Comparison of ENCODE assay signal across 25 cellular contexts in the genomic region with DNA sequence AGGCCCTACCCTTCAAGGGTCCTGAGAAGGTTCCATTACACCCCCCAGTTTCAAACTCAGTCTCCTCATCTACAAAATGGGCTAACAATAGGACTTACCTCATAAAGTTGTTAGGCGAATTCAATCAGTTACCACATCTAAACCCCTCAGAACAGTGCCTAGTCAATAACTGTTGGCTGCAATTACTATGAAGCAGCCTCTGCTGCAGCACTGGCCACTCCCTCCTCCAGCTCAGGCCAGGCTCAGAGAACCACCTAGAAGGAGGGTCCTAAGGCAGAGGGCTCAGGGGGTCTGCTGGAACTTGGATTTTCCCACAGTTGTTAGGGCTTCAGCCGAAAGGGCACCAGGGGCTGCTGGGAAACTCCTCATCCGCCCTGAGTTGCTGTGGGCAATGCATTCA. TPM values are rescaled to one million over a fixed set of nuclear protein-coding genes. Genes with fewer than 3 reads are reported as not detected.
DNase-seq lines count a peak whose midpoint lies in the region; ATAC-seq and TF ChIP-seq lines count a peak whose summit lies in the region.
"Had no signal": no experiment of that assay in that cellular context is flagged by ENCODE, and none has a peak within 500 bp of the region (broad histone marks: within the 10 kb centered on the region; RNA-seq: fewer than 3 reads in every experiment).

No MANE protein-coding gene starts in this region.

- POLR2A ChIA-PET in HEK293T (lab: Yijun Ruan, JAX) (no interaction called here), GM10248 (lab: Yijun Ruan, JAX) (no interaction called here)

- H3K36me3 ChIP-seq in left ventricle myocardium inferior (no peaks in the 10 kb centered on the region), adipocyte (ENCODE audit: control insufficient read depth, insufficient read depth, low read length, severe bottlenecking) (peaks cover 28% of the 10 kb centered on the region), endodermal cell (ENCODE audit: control insufficient read depth, insufficient read depth, low read length) (no peaks in the 10 kb centered on the region), subcutaneous abdominal adipose tissue (ENCODE audit: control insufficient read depth in 5 of 5, insufficient read depth in 5 of 5, low read length in 5 of 5) (peaks cover 0 to 7% (median 4%) of the 10 kb centered on the region in 5 donors)
- H3K36me3 ChIP-seq: BLaER1, Peyer's patch had no signal

- peaks cover 6% of the 10 kb centered on the region for H3K9me3 Mint-ChIP-seq in endodermal cell
- H3K9me3 Mint-ChIP-seq: CD4-positive, CD25-positive, alpha-beta regulatory T cell; GM23338; IgD-negative memory B cell had no signal

- 93 to 100% methylated on average over 2 to 3 of the region's 3 CpGs for WGBS in endodermal cell (ENCODE audit: insufficient coverage in 1 of 2, insufficient read length in 1 of 2), 2 experiments

- peak overlapping the region; percentile 98 for H3K27ac ChIP-seq in left ventricle myocardium inferior (replicated peaks)
- no peak overlapping the region for H3K27ac ChIP-seq in endodermal cell (ENCODE audit: low read depth, low read length)
- peak overlapping the region; percentile 85 for H3K27ac ChIP-seq in subcutaneous abdominal adipose tissue (ENCODE audit: low read depth, low read length)
- H3K27ac ChIP-seq: BLaER1, Peyer's patch had no signal

- DNase-seq in left ventricle myocardium inferior (no peak), left cardiac atrium (no peak), adipocyte (ENCODE audit: low read depth) (no peak), endodermal cell (no peak), HEK293T (ENCODE audit: extremely low spot score) (no peak), GM10248 (ENCODE audit: extremely low spot score) (no peak)
- no peak for DNase-seq in effector CD8-positive, alpha-beta T cell (lab: John Stamatoyannopoulos, UW)
- DNase-seq: CD4-positive, CD25-positive, alpha-beta regulatory T cell; HCEC 1CT; NCI-H1092; NCI-H1417 treated with DMSO at 0.1 percent for 48 hours; NCI-H187; NCI-H2081 treated with DMSO at 0.1 percent for 48 hours; NCI-H2171; NCI-H226; NCI-H510A; NCI-H69; OCI-M1; Peyer's patch; SJCRH30 had no signal

- no peak for TF ChIP-seq CTCF in left ventricle myocardium inferior (IDR thresholded peaks at IDR 0.05; ENCODE audit: borderline replicate concordance)
- TF ChIP-seq CTCF in endodermal cell (conservative IDR thresholded peaks at IDR 0.05): no peak
- TF ChIP-seq CTCF in GM10248 (IDR thresholded peaks at IDR 0.05; ENCODE audit: control extremely low read depth, extremely low read depth, low read depth, missing control alignments): no peak

- H3K9ac ChIP-seq in adipocyte (ENCODE audit: low read length): no peak overlapping the region
- H3K9ac ChIP-seq in endodermal cell (ENCODE audit: extremely low read depth, low read length, poor library complexity, severe bottlenecking): no peak overlapping the region
- peak overlapping the region in 3 of 5 donors; percentile 4 to 38 (median 13) for H3K9ac ChIP-seq in subcutaneous abdominal adipose tissue (ENCODE audit: low read length in 5 of 5)
- H3K9ac ChIP-seq: BLaER1 had no signal

- H3K27me3 ChIP-seq in left ventricle myocardium inferior (ENCODE audit: low read depth): no peaks in the 10 kb centered on the region
- H3K27me3 ChIP-seq in adipocyte (replicated peaks; ENCODE audit: control insufficient read depth, insufficient read depth, low read length): no peaks in the 10 kb centered on the region
- H3K27me3 ChIP-seq in endodermal cell (ENCODE audit: control insufficient read depth, insufficient read depth, low read length, poor library complexity, severe bottlenecking): peaks cover 5% of the 10 kb centered on the region
- no peaks in the 10 kb centered on the region for H3K27me3 ChIP-seq in subcutaneous abdominal adipose tissue (ENCODE audit: control insufficient read depth in 5 of 5, insufficient read depth in 4 of 5, low read length in 5 of 5)
- H3K27me3 ChIP-seq: BLaER1, Peyer's patch, SJCRH30 had no signal

- peaks cover 9% of the 10 kb centered on the region for H3K36me3 Mint-ChIP-seq in endodermal cell (ENCODE audit: low read depth)
- H3K36me3 Mint-ChIP-seq: CD4-positive, CD25-positive, alpha-beta regulatory T cell had no signal

- H3K4me1 Mint-ChIP-seq in endodermal cell: peaks cover 2% of the 10 kb centered on the region

- intact Hi-C loops in left ventricle myocardium inferior (cut with micrococcal nuclease) (no loop called here), left cardiac atrium (cut with DNase I) (no loop called here)

- peaks cover 95% of the 10 kb centered on the region for H3K4me1 ChIP-seq in left ventricle myocardium inferior
- H3K4me1 ChIP-seq in adipocyte (ENCODE audit: control insufficient read depth, insufficient read depth, low read length): peaks cover 58% of the 10 kb centered on the region
- H3K4me1 ChIP-seq in endodermal cell (ENCODE audit: control insufficient read depth, insufficient read depth, low read length): no peaks in the 10 kb centered on the region
- H3K4me1 ChIP-seq in subcutaneous abdominal adipose tissue (ENCODE audit: control insufficient read depth in 5 of 5, insufficient read depth in 5 of 5, low read length in 5 of 5): peaks cover 18 to 95% (median 76%) of the 10 kb centered on the region in 5 donors

- no peak overlapping the region for H3K4me3 ChIP-seq in left ventricle myocardium inferior
- H3K4me3 ChIP-seq in adipocyte (ENCODE audit: low read length): peak overlapping the region; percentile 19
- no peak overlapping the region for H3K4me3 ChIP-seq in endodermal cell (ENCODE audit: low read length)
- peak overlapping the region; percentile 3 to 53 (median 14) for H3K4me3 ChIP-seq in subcutaneous abdominal adipose tissue (ENCODE audit: low read depth in 1 of 5, low read length in 5 of 5)
- H3K4me3 ChIP-seq: BLaER1, GM23338, Peyer's patch, SJCRH30 had no signal

- no peak for ATAC-seq in left cardiac atrium
- ATAC-seq: GM23338, SK-N-SH treated with all-trans-retinoic acid at 6 μM for 48 hours had no signal

- H3K27ac Mint-ChIP-seq in endodermal cell: peak overlapping the region; percentile 39
- H3K27ac Mint-ChIP-seq: CD4-positive, CD25-positive, alpha-beta regulatory T cell; GM23338 had no signal

- CTCF ChIA-PET in HEK293T (lab: Yijun Ruan, JAX) (no interaction called here), GM10248 (lab: Yijun Ruan, JAX) (interaction anchor here (0.6 to 12.8 kb wide), 5 partner anchors 12 to 196 kb away, joined by 3 to 150 read pairs (median 4); a partner anchor contains a TSS)

- no peaks in the 10 kb centered on the region for H3K9me3 ChIP-seq in left ventricle myocardium inferior (replicated peaks)
- no peaks in the 10 kb centered on the region for H3K9me3 ChIP-seq in adipocyte (ENCODE audit: control insufficient read depth, low read length)
- no peaks in the 10 kb centered on the region for H3K9me3 ChIP-seq in endodermal cell (ENCODE audit: control insufficient read depth, low read length)
- no peaks in the 10 kb centered on the region for H3K9me3 ChIP-seq in subcutaneous abdominal adipose tissue (ENCODE audit: control insufficient read depth in 5 of 5, low read length in 5 of 5)
- H3K9me3 ChIP-seq: BLaER1, Peyer's patch, SJCRH30 had no signal

- H3K27me3 Mint-ChIP-seq in endodermal cell (ENCODE audit: insufficient read depth): no peaks in the 10 kb centered on the region
- H3K27me3 Mint-ChIP-seq: IgD-negative memory B cell had no signal

- no peak overlapping the region for H3K4me3 Mint-ChIP-seq in endodermal cell
- H3K4me3 Mint-ChIP-seq: GM23338 had no signal

TF ChIP-seq in HEK293T, 16 proteins besides CTCF, POLR2A, EP300 and RAD21:
- no peak for TF ChIP-seq L3MBTL2 (conservative IDR thresholded peaks at IDR 0.05)
- no peak for TF ChIP-seq SUZ12 (IDR thresholded peaks at IDR 0.05)
- no peak for TF ChIP-seq ELF4 (IDR thresholded peaks at IDR 0.05)
- no peak for TF ChIP-seq ZNF384 (IDR thresholded peaks at IDR 0.05)
- TF ChIP-seq FOXK2 (IDR thresholded peaks at IDR 0.05): no peak
- TF ChIP-seq TARDBP (IDR thresholded peaks at IDR 0.05): no peak
- no peak for TF ChIP-seq HDGF (IDR thresholded peaks at IDR 0.05; ENCODE audit: borderline replicate concordance)
- no peak for TF ChIP-seq BHLHE40 (IDR thresholded peaks at IDR 0.05; ENCODE audit: borderline replicate concordance)
- no peak for TF ChIP-seq SP1 (IDR thresholded peaks at IDR 0.05)
- TF ChIP-seq FOXA1 (IDR thresholded peaks at IDR 0.05): no peak
- TF ChIP-seq LEF1 (IDR thresholded peaks at IDR 0.05; ENCODE audit: borderline replicate concordance): no peak
- no peak for TF ChIP-seq FOXM1 (IDR thresholded peaks at IDR 0.05; ENCODE audit: borderline replicate concordance)
- no peak for TF ChIP-seq NFRKB (IDR thresholded peaks at IDR 0.05)
- no peak for TF ChIP-seq CTBP1 (IDR thresholded peaks at IDR 0.05; ENCODE audit: borderline replicate concordance)
- TF ChIP-seq, protein P1, sequence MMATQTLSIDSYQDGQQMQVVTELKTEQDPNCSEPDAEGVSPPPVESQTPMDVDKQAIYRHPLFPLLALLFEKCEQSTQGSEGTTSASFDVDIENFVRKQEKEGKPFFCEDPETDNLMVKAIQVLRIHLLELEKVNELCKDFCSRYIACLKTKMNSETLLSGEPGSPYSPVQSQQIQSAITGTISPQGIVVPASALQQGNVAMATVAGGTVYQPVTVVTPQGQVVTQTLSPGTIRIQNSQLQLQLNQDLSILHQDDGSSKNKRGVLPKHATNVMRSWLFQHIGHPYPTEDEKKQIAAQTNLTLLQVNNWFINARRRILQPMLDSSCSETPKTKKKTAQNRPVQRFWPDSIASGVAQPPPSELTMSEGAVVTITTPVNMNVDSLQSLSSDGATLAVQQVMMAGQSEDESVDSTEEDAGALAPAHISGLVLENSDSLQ (IDR thresholded peaks at IDR 0.05): no peak
- TF ChIP-seq ARNT (IDR thresholded peaks at IDR 0.05): no peak

RNA-seq across cellular contexts. Expression of a gene that starts 4.7 kb away (rescaled TPM):
- 65.5 TPM for total RNA-seq in left ventricle myocardium inferior
- total RNA-seq in left cardiac atrium: 10 to 100 TPM; 70.5 to 90.6 TPM
- total RNA-seq in endodermal cell: 10 to 100 TPM; 24.8 to 28.4 TPM
- 13.6 TPM for polyA plus RNA-seq in endodermal cell (2013, experiment 1 of 2)
- polyA plus RNA-seq in endodermal cell (2013, experiment 2 of 2): 15.8 TPM

RNA-seq across cellular contexts. Expression of a gene that starts 30.7 kb away (rescaled TPM):
- total RNA-seq in left ventricle myocardium inferior (9.5 TPM), left cardiac atrium (10 to 100 TPM; 17.3 to 21.8 TPM), endodermal cell (10 to 100 TPM in 1 of 2 donors, 1 to 10 TPM in 1; 9.7 to 14.9 TPM)
- polyA plus RNA-seq in endodermal cell (2013, experiment 1 of 2): 8.2 TPM
- polyA plus RNA-seq in endodermal cell (2013, experiment 2 of 2): 3.6 TPM
- total RNA-seq: CD4-positive, CD25-positive, alpha-beta regulatory T cell had no signal
- polyA plus RNA-seq: CD4-positive, CD25-positive, alpha-beta regulatory T cell; IgD-negative memory B cell had no signal

RNA-seq across cellular contexts. Expression of a gene that starts 58.5 kb away (rescaled TPM):
- 25.7 TPM for total RNA-seq in left ventricle myocardium inferior
- 10 to 100 TPM; 26.3 to 67.5 TPM for total RNA-seq in left cardiac atrium
- 100 to 1,000 TPM; 344 to 381 TPM for total RNA-seq in endodermal cell
- polyA plus RNA-seq in endodermal cell (2013, experiment 1 of 2): 632 TPM
- 646 TPM for polyA plus RNA-seq in endodermal cell (2013, experiment 2 of 2)

Comparison
In these comparisons a context has a peak if more than half of its experiments do, and no peak if none do; other contexts are left out.
1. H3K4me3 ChIP-seq: peak in adipocyte (single experiment) and subcutaneous abdominal adipose tissue (5 of 5); none in left ventricle myocardium inferior (single experiment) and endodermal cell (single experiment).
2. H3K9ac ChIP-seq: peak in subcutaneous abdominal adipose tissue (3 of 5); none in adipocyte (single experiment) and endodermal cell (single experiment).
3. RNA of a gene that starts 58.5 kb away (total RNA-seq): 344 to 381 TPM in endodermal cell; 26.3 to 67.5 TPM in left cardiac atrium and 25.7 TPM in left ventricle myocardium inferior (single experiment); every median in the first group is over 4 times any median in the second.